Comparison of ENCODE assay signal across 8 cellular contexts in the genomic region with DNA sequence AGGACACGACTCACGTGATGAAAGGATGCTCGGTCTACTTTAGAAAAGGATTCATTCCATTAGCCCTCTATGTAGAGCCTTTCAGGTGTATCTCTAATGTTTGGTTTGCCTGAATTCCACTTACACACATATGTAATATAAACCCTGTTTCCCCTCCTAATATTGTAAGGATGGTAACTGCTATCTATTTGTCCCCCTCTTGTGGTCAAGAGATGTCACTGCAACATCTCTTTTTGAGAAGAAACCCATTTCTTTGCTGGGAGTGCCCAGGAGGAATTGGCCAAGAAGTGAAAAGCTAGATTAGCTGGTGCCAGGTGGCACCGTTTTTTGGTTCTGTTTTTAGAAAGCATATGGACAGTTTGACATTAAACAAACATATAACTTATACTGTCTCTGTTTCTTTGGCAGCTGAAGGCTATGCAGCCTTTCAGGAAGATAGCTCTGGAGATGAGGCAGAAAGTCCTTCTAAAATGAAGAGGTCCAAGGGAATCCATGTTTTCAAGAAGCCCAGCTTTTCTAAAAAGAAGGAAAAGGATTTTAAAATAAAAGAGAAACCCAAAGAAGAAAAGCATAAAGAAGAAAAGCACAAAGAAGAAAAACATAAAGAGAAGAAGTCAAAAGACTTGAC. TPM values are rescaled to one million over a fixed set of nuclear protein-coding genes. Genes with fewer than 3 reads are reported as not detected.
A peak's percentile ranks its signal among the peaks of the same experiment; 100 is the strongest.
DNase-seq lines count a peak whose midpoint lies in the region; ATAC-seq, FAIRE-seq and TF ChIP-seq lines count a peak whose summit lies in the region.

No MANE protein-coding gene starts in this region.

- H3K27ac ChIP-seq in astrocyte (ENCODE audit: low read depth, low read length), result no peak overlapping the region
- no peak overlapping the region for H3K27ac ChIP-seq in suprapubic skin

- H4K20me1 ChIP-seq in astrocyte (ENCODE audit: insufficient read depth, low read length), result peaks cover 16% of the 10 kb centered on the region

- H3K36me3 ChIP-seq in astrocyte (ENCODE audit: insufficient read depth, low read length) (peaks cover 3% of the 10 kb centered on the region), suprapubic skin (peaks cover 37% of the 10 kb centered on the region)

- H3K36me3 Mint-ChIP-seq in astrocyte (ENCODE audit: low read depth, unreplicated experiment), result peaks cover under 1% of the 10 kb centered on the region
- H3K36me3 Mint-ChIP-seq in immature natural killer cell, result peaks cover 0 to 12% (median 0%) of the 10 kb centered on the region in 3 donors

- H3K4me3 ChIP-seq in astrocyte (ENCODE audit: insufficient read depth, low read depth, low read length) (no peak overlapping the region), suprapubic skin (no peak overlapping the region)

- H2AFZ ChIP-seq in astrocyte (ENCODE audit: low read depth, low read length), result no peak overlapping the region

- H3K4me1 Mint-ChIP-seq in astrocyte (ENCODE audit: low read depth, unreplicated experiment) (peaks cover 6% of the 10 kb centered on the region), immature natural killer cell (peaks cover 3 to 15% of the 10 kb centered on the region in 2 donors)

- peaks cover 7% of the 10 kb centered on the region for H3K79me2 ChIP-seq in astrocyte (ENCODE audit: insufficient read depth, low read length)

- no peak for DNase-seq in AG09319 (ENCODE audit: extremely low read depth, low read depth)
- no peak for DNase-seq in GM12891 (ENCODE audit: insufficient read length, low spot score)
- peak; percentile 71 for DNase-seq in NCI-H2196 treated with DMSO at 0.1 percent for 48 hours (lab: John Stamatoyannopoulos, UW; ENCODE audit: unreplicated experiment)
- peak; percentile 14 for DNase-seq in astrocyte (ENCODE audit: low read depth)
- peak; percentile 29 to 51 (median 42) for DNase-seq in immature natural killer cell
- DNase-seq in suprapubic skin (ENCODE audit: low spot score in 2 of 2), result no peak
- no peak for DNase-seq in stimulated activated CD4-positive, alpha-beta T cell treated with anti-CD3 and anti-CD28 coated beads, Interleukin-15, amount 100 ng/mL, for 24 hours

- FAIRE-seq in GM12891 (lab: Jason Lieb, UNC) (peak; percentile 87), astrocyte (lab: Jason Lieb, UNC) (peak; percentile 69)

- H3K27me3 ChIP-seq in astrocyte (ENCODE audit: insufficient read depth, low read length) (no peaks in the 10 kb centered on the region), suprapubic skin (no peaks in the 10 kb centered on the region)

- H3K27ac Mint-ChIP-seq in astrocyte (ENCODE audit: unreplicated experiment) (no peak overlapping the region), immature natural killer cell (no peak overlapping the region)

- no peak overlapping the region for H3K9ac ChIP-seq in astrocyte (ENCODE audit: low read length)

- no peak for TF ChIP-seq POLR2A in GM12891 (IDR thresholded peaks at IDR 0.05; ENCODE audit: low read depth, low read length)
- no peak for TF ChIP-seq POLR2A in suprapubic skin (IDR thresholded peaks at IDR 0.05)

- TF ChIP-seq CTCF in AG09319 (IDR thresholded peaks at IDR 0.05; ENCODE audit: low read depth, low read length), result peak; percentile 77
- TF ChIP-seq CTCF in astrocyte (IDR thresholded peaks at IDR 0.05; ENCODE audit: insufficient read depth, low read depth, low read length), result peak; percentile 93
- peak; percentile 65 to 66 for TF ChIP-seq CTCF in suprapubic skin (IDR thresholded peaks at IDR 0.05)

- ATAC-seq in HG03442 (IDR thresholded peaks at IDR 0.05; ENCODE audit: unreplicated experiment), result no peak

- TF ChIP-seq EP300 in suprapubic skin (IDR thresholded peaks at IDR 0.05), result no peak

- H3K27me3 Mint-ChIP-seq in astrocyte (ENCODE audit: low read depth, unreplicated experiment) (no peaks in the 10 kb centered on the region), immature natural killer cell (ENCODE audit: low read depth in 3 of 3) (no peaks in the 10 kb centered on the region)

- no peak overlapping the region for H3K4me2 ChIP-seq in astrocyte (ENCODE audit: low read length)

- H3K9me3 ChIP-seq in astrocyte (ENCODE audit: insufficient read depth, low read depth, low read length) (no peaks in the 10 kb centered on the region), suprapubic skin (no peaks in the 10 kb centered on the region)

- WGBS in suprapubic skin, result 76% methylated on average over 4 of the region's 4 CpGs

- peaks cover 7% of the 10 kb centered on the region for H3K4me1 ChIP-seq in astrocyte (ENCODE audit: insufficient read depth, low read length)
- H3K4me1 ChIP-seq in suprapubic skin, result peaks cover 18% of the 10 kb centered on the region

- H3K9me3 Mint-ChIP-seq in astrocyte (ENCODE audit: unreplicated experiment) (no peaks in the 10 kb centered on the region), immature natural killer cell (no peaks in the 10 kb centered on the region)

- H3K4me3 Mint-ChIP-seq in astrocyte (ENCODE audit: unreplicated experiment) (no peak overlapping the region), immature natural killer cell (no peak overlapping the region)

TF ChIP-seq in GM12891, 5 proteins besides CTCF, POLR2A, EP300 and RAD21:
- TF ChIP-seq PAX5 (IDR thresholded peaks at IDR 0.05; ENCODE audit: insufficient read depth, low read length, severe bottlenecking) (no peak), POU2F2 (IDR thresholded peaks at IDR 0.05; ENCODE audit: low read depth, low read length) (no peak), TAF1 (IDR thresholded peaks at IDR 0.05; ENCODE audit: low read depth, low read length) (no peak), POLR2AphosphoS5 (IDR thresholded peaks at IDR 0.05; ENCODE audit: low read depth, low read length) (no peak), SPI1 (IDR thresholded peaks at IDR 0.05; ENCODE audit: low read depth, low read length) (no peak)

RNA-seq across cellular contexts. Expression of gene RALBP1, which starts 41.2 kb away (rescaled TPM):
- 32.9 TPM for polyA plus RNA-seq in GM12891 (2012; ENCODE audit: low read depth, missing spikeins)
- total RNA-seq in astrocyte, result 57.5 and 57.7 TPM in 2 replicates
- 10 to 100 TPM; 47.8 to 71.2 (median 50.1) TPM for polyA plus RNA-seq in immature natural killer cell
- total RNA-seq in suprapubic skin, result 100 to 1,000 TPM; 168 to 213 (median 178) TPM

Comparison
In these comparisons a context has a peak if more than half of its experiments do, and no peak if none do; other contexts are left out.
1. DNase-seq: peak in NCI-H2196 treated with DMSO at 0.1 percent for 48 hours (single experiment), astrocyte (single experiment) and immature natural killer cell (3 of 3); none in AG09319 (single experiment), GM12891 (single experiment), suprapubic skin (0 of 2) and stimulated activated CD4-positive, alpha-beta T cell treated with anti-CD3 and anti-CD28 coated beads, Interleukin-15, amount 100 ng/mL, for 24 hours (single experiment).
2. Peak in every context shown above with its lines, with median percentiles within 50 percentile points of each other: CTCF ChIP-seq.